ENCODE assay signal across 27 cellular contexts in genomic region chr10:96243296-96243695, GRCh38. TPM values are rescaled to one million over a fixed set of nuclear protein-coding genes. Genes with fewer than 3 reads are reported as not detected.
"Had no signal": no experiment of that assay in that cellular context is flagged by ENCODE, and none has a peak within 500 bp of the region (broad histone marks: within the 10 kb centered on the region; RNA-seq: fewer than 3 reads in every experiment).

No MANE protein-coding gene starts in this region.

- H3K4me2 ChIP-seq: smooth muscle cell had no signal

- ATAC-seq: activated CD8-positive, alpha-beta T cell treated with anti-CD3 and anti-CD28 coated beads, Interleukin-2, amount 10 ng/mL, durations not matched to agents 7 days and 5 days; activated naive CD4-positive, alpha-beta T cell treated with anti-CD3 and anti-CD28 coated beads, Interleukin-2, amount 50 U/mL, for 72 hours; naive thymus-derived CD4-positive, alpha-beta T cell; stimulated activated naive CD8-positive, alpha-beta T cell treated with anti-CD3 and anti-CD28 coated beads, Interleukin-15, Interleukin-2, amounts not matched to agents 100 U/mL and 50 U/mL, for 24 hours; T-cell; upper lobe of right lung had no signal

- H3K27ac ChIP-seq: adrenal gland, ascending aorta, brain microvascular endothelial cell, sigmoid colon, thyroid gland, upper lobe of right lung, WERI-Rb-1 had no signal

- H3K9me3 ChIP-seq: adrenal gland, ascending aorta, sigmoid colon, thyroid gland, upper lobe of right lung had no signal

- H3K27ac Mint-ChIP-seq: activated CD8-positive, alpha-beta T cell treated with anti-CD3 and anti-CD28 coated beads, Interleukin-2, amount 10 ng/mL, durations not matched to agents 7 days and 5 days; activated naive CD4-positive, alpha-beta T cell treated with anti-CD3 and anti-CD28 coated beads, Interleukin-2, amount 50 U/mL, for 72 hours; naive thymus-derived CD4-positive, alpha-beta T cell; T-cell had no signal

- H3K9me3 Mint-ChIP-seq: activated naive CD4-positive, alpha-beta T cell treated with anti-CD3 and anti-CD28 coated beads, Interleukin-2, amount 50 U/mL, for 72 hours; T-cell had no signal

- H3K36me3 ChIP-seq: adrenal gland, ascending aorta, brain microvascular endothelial cell, sigmoid colon, thyroid gland, upper lobe of right lung, WERI-Rb-1 had no signal

- H3K4me1 ChIP-seq: adrenal gland, ascending aorta, sigmoid colon, thyroid gland, upper lobe of right lung had no signal

- H3K27me3 ChIP-seq: adrenal gland, ascending aorta, brain microvascular endothelial cell, sigmoid colon, thyroid gland, upper lobe of right lung had no signal

- H3K4me3 Mint-ChIP-seq: activated CD8-positive, alpha-beta T cell treated with anti-CD3 and anti-CD28 coated beads, Interleukin-2, amount 10 ng/mL, durations not matched to agents 7 days and 5 days; naive thymus-derived CD4-positive, alpha-beta T cell; neural crest cell; T-cell had no signal

- H3K4me3 ChIP-seq: adrenal gland, ascending aorta, sigmoid colon, smooth muscle cell, thyroid gland, upper lobe of right lung had no signal

- DNase-seq: activated CD4-positive, alpha-beta T cell treated with anti-CD3 and anti-CD28 coated beads for 1 hour; activated CD4-positive, alpha-beta T cell treated with anti-CD3 and anti-CD28 coated beads, Interleukin-2, amount 50 U/mL, for 1 hour; activated CD8-positive, alpha-beta T cell treated with anti-CD3 and anti-CD28 coated beads, Interleukin-2, amount 10 ng/mL, durations not matched to agents 7 days and 5 days; adrenal gland; brain microvascular endothelial cell; caudate nucleus; dermis blood vessel endothelial cell; effector CD8-positive, alpha-beta T cell; erythroblast; foreskin fibroblast; mesenchymal stem cell; naive thymus-derived CD4-positive, alpha-beta T cell; posterior cingulate gyrus; retina; sigmoid colon; stimulated activated CD4-positive, alpha-beta T cell treated with anti-CD3 and anti-CD28 coated beads, Interleukin-4, amount 100 ng/mL, for 1 hour; stimulated activated naive CD8-positive, alpha-beta T cell treated with anti-CD3 and anti-CD28 coated beads, Interleukin-15, Interleukin-2, amounts not matched to agents 100 U/mL and 50 U/mL, for 24 hours; T-cell; thyroid gland; upper lobe of right lung; WERI-Rb-1 had no signal

- H3K36me3 Mint-ChIP-seq: activated naive CD4-positive, alpha-beta T cell treated with anti-CD3 and anti-CD28 coated beads, Interleukin-2, amount 50 U/mL, for 72 hours had no signal

- H3K4me1 Mint-ChIP-seq: naive thymus-derived CD4-positive, alpha-beta T cell; neural crest cell had no signal

RNA-seq across cellular contexts. Expression of gene BLNK, which starts 28.1 kb away (rescaled TPM):
- total RNA-seq: activated CD8-positive, alpha-beta T cell treated with anti-CD3 and anti-CD28 coated beads, Interleukin-2, amount 10 ng/mL, durations not matched to agents 7 days and 5 days; activated naive CD4-positive, alpha-beta T cell treated with anti-CD3 and anti-CD28 coated beads, Interleukin-2, amount 50 U/mL, for 72 hours; ascending aorta; dermis blood vessel endothelial cell; glomerular endothelial cell; neural crest cell had no signal
- polyA plus RNA-seq: fibroblast of lung had no signal
